In genomic region chr22:24506802-24507438, GRCh38 we compare ENCODE assay signal across 1 cellular context.
TF ChIP-seq lines count a peak whose summit lies in the region.

No MANE protein-coding gene starts in this region.

TF ChIP-seq in HEK293, 187 proteins besides CTCF, POLR2A, EP300 and RAD21 (continued from another document and continues in another):
- TF ChIP-seq, protein P1, sequence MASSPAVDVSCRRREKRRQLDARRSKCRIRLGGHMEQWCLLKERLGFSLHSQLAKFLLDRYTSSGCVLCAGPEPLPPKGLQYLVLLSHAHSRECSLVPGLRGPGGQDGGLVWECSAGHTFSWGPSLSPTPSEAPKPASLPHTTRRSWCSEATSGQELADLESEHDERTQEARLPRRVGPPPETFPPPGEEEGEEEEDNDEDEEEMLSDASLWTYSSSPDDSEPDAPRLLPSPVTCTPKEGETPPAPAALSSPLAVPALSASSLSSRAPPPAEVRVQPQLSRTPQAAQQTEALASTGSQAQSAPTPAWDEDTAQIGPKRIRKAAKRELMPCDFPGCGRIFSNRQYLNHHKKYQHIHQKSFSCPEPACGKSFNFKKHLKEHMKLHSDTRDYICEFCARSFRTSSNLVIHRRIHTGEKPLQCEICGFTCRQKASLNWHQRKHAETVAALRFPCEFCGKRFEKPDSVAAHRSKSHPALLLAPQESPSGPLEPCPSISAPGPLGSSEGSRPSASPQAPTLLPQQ (tag by site-specific recombination; IDR thresholded peaks at IDR 0.05) = no peak
- TF ChIP-seq, protein P2, sequence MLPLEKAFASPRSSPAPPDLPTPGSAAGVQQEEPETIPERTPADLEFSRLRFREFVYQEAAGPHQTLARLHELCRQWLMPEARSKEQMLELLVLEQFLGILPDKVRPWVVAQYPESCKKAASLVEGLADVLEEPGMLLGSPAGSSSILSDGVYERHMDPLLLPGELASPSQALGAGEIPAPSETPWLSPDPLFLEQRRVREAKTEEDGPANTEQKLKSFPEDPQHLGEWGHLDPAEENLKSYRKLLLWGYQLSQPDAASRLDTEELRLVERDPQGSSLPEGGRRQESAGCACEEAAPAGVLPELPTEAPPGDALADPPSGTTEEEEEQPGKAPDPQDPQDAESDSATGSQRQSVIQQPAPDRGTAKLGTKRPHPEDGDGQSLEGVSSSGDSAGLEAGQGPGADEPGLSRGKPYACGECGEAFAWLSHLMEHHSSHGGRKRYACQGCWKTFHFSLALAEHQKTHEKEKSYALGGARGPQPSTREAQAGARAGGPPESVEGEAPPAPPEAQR (tag by site-specific recombination; IDR thresholded peaks at IDR 0.05) = no peak
- TF ChIP-seq SP3 (tag by site-specific recombination; IDR thresholded peaks at IDR 0.05) (no peak), YY2 (tag by site-specific recombination; IDR thresholded peaks at IDR 0.05) (no peak), ZNF341 (tag by site-specific recombination; IDR thresholded peaks at IDR 0.05; ENCODE audit: low read depth) (no peak), ZNF155 (tag by site-specific recombination; IDR thresholded peaks at IDR 0.05) (no peak), TSHZ1 (tag by site-specific recombination; IDR thresholded peaks at IDR 0.05; ENCODE audit: borderline replicate concordance) (no peak), SP2 (tag by site-specific recombination; IDR thresholded peaks at IDR 0.05) (no peak), ZNF670 (tag by site-specific recombination; IDR thresholded peaks at IDR 0.05; ENCODE audit: low read depth) (no peak), IKZF3 (tag by site-specific recombination; IDR thresholded peaks at IDR 0.05) (no peak), ZSCAN23 (tag by site-specific recombination; IDR thresholded peaks at IDR 0.05) (no peak), OSR2 (tag by site-specific recombination; IDR thresholded peaks at IDR 0.05) (peak; percentile 91), ZBTB11 (tag by site-specific recombination; conservative IDR thresholded peaks at IDR 0.05; ENCODE audit: low read depth) (no peak), REPIN1 (tag by site-specific recombination; IDR thresholded peaks at IDR 0.05; ENCODE audit: low read depth) (no peak), KLF8 (tag by site-specific recombination; IDR thresholded peaks at IDR 0.05) (no peak), PRDM1 (tag by site-specific recombination; IDR thresholded peaks at IDR 0.05) (no peak), ZNF747 (tag by site-specific recombination; IDR thresholded peaks at IDR 0.05) (no peak), ZNF366 (tag by site-specific recombination; conservative IDR thresholded peaks at IDR 0.05) (no peak), ZNF274 (IDR thresholded peaks at IDR 0.05; ENCODE audit: low read length) (no peak), ZNF274 (tag by site-specific recombination; IDR thresholded peaks at IDR 0.05; ENCODE audit: borderline replicate concordance) (no peak), ZNF132 (tag by site-specific recombination; IDR thresholded peaks at IDR 0.05; ENCODE audit: borderline replicate concordance) (no peak), ZNF626 (tag by site-specific recombination; IDR thresholded peaks at IDR 0.05) (no peak), ZNF677 (tag by site-specific recombination; IDR thresholded peaks at IDR 0.05) (no peak), ZFP3 (tag by site-specific recombination; IDR thresholded peaks at IDR 0.05; ENCODE audit: low read depth) (no peak), ZNF624 (tag by site-specific recombination; IDR thresholded peaks at IDR 0.05) (no peak), ZNF16 (tag by site-specific recombination; IDR thresholded peaks at IDR 0.05; ENCODE audit: low read depth) (no peak), MYNN (tag by site-specific recombination; IDR thresholded peaks at IDR 0.05; ENCODE audit: borderline replicate concordance) (no peak), SALL2 (tag by site-specific recombination; IDR thresholded peaks at IDR 0.05; ENCODE audit: borderline replicate concordance) (no peak), GLI4 (tag by site-specific recombination; IDR thresholded peaks at IDR 0.05) (no peak), HOXC10 (CRISPR knock-in tag; IDR thresholded peaks at IDR 0.05) (no peak), ZNF623 (tag by site-specific recombination; IDR thresholded peaks at IDR 0.05) (no peak), GFI1B (tag by site-specific recombination; IDR thresholded peaks at IDR 0.05) (no peak), ZNF585B (tag by site-specific recombination; IDR thresholded peaks at IDR 0.05) (no peak), ZNF23 (tag by site-specific recombination; IDR thresholded peaks at IDR 0.05; ENCODE audit: borderline replicate concordance) (no peak), ZNF202 (tag by site-specific recombination; IDR thresholded peaks at IDR 0.05; ENCODE audit: borderline replicate concordance) (no peak)
- TF ChIP-seq, protein P3, sequence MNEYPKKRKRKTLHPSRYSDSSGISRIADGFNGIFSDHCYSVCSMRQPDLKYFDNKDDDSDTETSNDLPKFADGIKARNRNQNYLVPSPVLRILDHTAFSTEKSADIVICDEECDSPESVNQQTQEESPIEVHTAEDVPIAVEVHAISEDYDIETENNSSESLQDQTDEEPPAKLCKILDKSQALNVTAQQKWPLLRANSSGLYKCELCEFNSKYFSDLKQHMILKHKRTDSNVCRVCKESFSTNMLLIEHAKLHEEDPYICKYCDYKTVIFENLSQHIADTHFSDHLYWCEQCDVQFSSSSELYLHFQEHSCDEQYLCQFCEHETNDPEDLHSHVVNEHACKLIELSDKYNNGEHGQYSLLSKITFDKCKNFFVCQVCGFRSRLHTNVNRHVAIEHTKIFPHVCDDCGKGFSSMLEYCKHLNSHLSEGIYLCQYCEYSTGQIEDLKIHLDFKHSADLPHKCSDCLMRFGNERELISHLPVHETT (tag by site-specific recombination; IDR thresholded peaks at IDR 0.05) = no peak
- TF ChIP-seq, protein P4, sequence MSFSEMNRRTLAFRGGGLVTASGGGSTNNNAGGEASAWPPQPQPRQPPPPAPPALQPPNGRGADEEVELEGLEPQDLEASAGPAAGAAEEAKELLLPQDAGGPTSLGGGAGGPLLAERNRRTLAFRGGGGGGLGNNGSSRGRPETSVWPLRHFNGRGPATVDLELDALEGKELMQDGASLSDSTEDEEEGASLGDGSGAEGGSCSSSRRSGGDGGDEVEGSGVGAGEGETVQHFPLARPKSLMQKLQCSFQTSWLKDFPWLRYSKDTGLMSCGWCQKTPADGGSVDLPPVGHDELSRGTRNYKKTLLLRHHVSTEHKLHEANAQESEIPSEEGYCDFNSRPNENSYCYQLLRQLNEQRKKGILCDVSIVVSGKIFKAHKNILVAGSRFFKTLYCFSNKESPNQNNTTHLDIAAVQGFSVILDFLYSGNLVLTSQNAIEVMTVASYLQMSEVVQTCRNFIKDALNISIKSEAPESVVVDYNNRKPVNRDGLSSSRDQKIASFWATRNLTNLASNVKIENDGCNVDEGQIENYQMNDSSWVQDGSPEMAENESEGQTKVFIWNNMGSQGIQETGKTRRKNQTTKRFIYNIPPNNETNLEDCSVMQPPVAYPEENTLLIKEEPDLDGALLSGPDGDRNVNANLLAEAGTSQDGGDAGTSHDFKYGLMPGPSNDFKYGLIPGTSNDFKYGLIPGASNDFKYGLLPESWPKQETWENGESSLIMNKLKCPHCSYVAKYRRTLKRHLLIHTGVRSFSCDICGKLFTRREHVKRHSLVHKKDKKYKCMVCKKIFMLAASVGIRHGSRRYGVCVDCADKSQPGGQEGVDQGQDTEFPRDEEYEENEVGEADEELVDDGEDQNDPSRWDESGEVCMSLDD (tag by site-specific recombination; IDR thresholded peaks at IDR 0.05) = no peak
- TF ChIP-seq, protein P5, sequence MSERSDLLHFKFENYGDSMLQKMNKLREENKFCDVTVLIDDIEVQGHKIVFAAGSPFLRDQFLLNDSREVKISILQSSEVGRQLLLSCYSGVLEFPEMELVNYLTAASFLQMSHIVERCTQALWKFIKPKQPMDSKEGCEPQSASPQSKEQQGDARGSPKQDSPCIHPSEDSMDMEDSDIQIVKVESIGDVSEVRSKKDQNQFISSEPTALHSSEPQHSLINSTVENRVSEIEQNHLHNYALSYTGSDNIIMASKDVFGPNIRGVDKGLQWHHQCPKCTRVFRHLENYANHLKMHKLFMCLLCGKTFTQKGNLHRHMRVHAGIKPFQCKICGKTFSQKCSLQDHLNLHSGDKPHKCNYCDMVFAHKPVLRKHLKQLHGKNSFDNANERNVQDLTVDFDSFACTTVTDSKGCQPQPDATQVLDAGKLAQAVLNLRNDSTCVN (tag by site-specific recombination; optimal IDR thresholded peaks at IDR 0.05) = no peak
- TF ChIP-seq, protein P6, sequence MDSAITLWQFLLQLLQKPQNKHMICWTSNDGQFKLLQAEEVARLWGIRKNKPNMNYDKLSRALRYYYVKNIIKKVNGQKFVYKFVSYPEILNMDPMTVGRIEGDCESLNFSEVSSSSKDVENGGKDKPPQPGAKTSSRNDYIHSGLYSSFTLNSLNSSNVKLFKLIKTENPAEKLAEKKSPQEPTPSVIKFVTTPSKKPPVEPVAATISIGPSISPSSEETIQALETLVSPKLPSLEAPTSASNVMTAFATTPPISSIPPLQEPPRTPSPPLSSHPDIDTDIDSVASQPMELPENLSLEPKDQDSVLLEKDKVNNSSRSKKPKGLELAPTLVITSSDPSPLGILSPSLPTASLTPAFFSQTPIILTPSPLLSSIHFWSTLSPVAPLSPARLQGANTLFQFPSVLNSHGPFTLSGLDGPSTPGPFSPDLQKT (IDR thresholded peaks at IDR 0.05; ENCODE audit: borderline replicate concordance, low read depth, low read length) = no peak
- TF ChIP-seq, protein P7, sequence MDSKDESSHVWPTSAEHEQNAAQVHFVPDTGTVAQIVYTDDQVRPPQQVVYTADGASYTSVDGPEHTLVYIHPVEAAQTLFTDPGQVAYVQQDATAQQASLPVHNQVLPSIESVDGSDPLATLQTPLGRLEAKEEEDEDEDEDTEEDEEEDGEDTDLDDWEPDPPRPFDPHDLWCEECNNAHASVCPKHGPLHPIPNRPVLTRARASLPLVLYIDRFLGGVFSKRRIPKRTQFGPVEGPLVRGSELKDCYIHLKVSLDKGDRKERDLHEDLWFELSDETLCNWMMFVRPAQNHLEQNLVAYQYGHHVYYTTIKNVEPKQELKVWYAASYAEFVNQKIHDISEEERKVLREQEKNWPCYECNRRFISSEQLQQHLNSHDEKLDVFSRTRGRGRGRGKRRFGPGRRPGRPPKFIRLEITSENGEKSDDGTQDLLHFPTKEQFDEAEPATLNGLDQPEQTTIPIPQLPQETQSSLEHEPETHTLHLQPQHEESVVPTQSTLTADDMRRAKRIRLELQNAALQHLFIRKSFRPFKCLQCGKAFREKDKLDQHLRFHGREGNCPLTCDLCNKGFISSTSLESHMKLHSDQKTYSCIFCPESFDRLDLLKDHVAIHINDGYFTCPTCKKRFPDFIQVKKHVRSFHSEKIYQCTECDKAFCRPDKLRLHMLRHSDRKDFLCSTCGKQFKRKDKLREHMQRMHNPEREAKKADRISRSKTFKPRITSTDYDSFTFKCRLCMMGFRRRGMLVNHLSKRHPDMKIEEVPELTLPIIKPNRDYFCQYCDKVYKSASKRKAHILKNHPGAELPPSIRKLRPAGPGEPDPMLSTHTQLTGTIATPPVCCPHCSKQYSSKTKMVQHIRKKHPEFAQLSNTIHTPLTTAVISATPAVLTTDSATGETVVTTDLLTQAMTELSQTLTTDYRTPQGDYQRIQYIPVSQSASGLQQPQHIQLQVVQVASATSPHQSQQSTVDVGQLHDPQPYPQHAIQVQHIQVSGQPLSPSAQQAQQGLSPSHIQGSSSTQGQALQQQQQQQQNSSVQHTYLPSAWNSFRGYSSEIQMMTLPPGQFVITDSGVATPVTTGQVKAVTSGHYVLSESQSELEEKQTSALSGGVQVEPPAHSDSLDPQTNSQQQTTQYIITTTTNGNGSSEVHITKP (tag by site-specific recombination; IDR thresholded peaks at IDR 0.05) = no peak
